8 cellular contexts compared by ENCODE assay signal in the genomic region with DNA sequence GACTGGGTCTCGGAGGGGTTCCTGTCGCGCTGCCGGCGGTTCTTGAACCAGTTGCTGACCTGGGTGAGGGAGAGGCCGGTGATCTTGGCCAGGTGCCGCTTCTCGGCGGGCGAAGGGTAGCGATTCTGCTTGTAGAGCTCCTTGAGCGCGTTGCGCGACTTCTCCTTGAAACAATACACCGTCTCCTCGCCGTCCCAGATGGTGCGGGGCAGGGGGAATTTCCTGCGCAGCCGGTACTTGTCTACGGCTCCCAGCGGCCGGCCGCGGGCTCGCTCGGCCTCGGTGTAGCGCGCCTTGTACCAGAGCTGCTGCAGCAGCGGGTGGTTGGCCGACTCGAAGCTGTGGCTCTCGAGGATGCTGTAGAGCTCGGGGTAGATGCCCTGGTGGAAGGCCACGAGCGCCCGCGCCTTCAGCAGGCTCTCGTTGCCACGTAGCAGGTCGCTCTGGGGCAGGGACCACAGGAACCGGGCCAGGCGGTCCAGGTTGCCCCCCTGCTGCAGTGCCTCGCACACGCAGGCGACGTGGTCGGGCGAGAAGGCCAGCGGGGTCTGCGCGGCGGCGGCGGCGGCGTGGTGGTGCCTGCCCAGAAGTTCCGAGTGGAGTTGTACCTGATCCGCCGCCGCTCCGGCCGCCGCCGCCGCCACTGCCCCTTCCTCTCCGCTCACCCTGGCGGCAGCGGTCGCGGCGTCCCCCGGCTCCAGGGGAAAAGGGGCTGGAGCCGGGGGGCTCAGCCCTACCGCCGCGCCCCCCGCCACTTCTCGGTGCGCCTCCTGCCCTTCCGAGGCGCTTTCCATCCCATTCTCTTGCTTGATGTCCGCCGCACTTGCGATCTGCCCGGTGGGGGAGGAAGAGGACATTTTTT. TPM values are rescaled to one million over a fixed set of nuclear protein-coding genes. Genes with fewer than 3 reads are reported as not detected.
DNase-seq lines count a peak whose midpoint lies in the region; ATAC-seq and TF ChIP-seq lines count a peak whose summit lies in the region.

No MANE protein-coding gene starts in this region.

- peak overlapping the region; percentile 86 for H3K4me2 ChIP-seq in mesendoderm (ENCODE audit: low read length)

- H3K9me3 ChIP-seq in CD4-positive, CD25-positive, alpha-beta regulatory T cell (ENCODE audit: control insufficient read depth in 2 of 2, low read length in 2 of 2) = no peaks in the 10 kb centered on the region
- no peaks in the 10 kb centered on the region for H3K9me3 ChIP-seq in effector memory CD4-positive, alpha-beta T cell (ENCODE audit: control insufficient read depth, low read length)
- H3K9me3 ChIP-seq in suprapubic skin = no peaks in the 10 kb centered on the region

- TF ChIP-seq CTCF in WI38 (IDR thresholded peaks at IDR 0.05; ENCODE audit: low read depth, low read length) = no peak
- TF ChIP-seq CTCF in suprapubic skin (IDR thresholded peaks at IDR 0.05) = no peak

- peaks cover 8% of the 10 kb centered on the region for H3K79me1 ChIP-seq in mesendoderm (ENCODE audit: low read length)

- no peak overlapping the region for H2BK120ac ChIP-seq in mesendoderm (ENCODE audit: low read depth, low read length)

- no peaks in the 10 kb centered on the region for H3K36me3 ChIP-seq in CD4-positive, CD25-positive, alpha-beta regulatory T cell (ENCODE audit: control insufficient read depth, insufficient read depth, low read length)
- H3K36me3 ChIP-seq in effector memory CD4-positive, alpha-beta T cell (ENCODE audit: control insufficient read depth, insufficient read depth, low read length) = no peaks in the 10 kb centered on the region
- H3K36me3 ChIP-seq in mesendoderm (ENCODE audit: control insufficient read depth, insufficient read depth, low read length) = peaks cover 1% of the 10 kb centered on the region
- no peaks in the 10 kb centered on the region for H3K36me3 ChIP-seq in suprapubic skin

- no peak for TF ChIP-seq EP300 in suprapubic skin (IDR thresholded peaks at IDR 0.05)

- no peak overlapping the region for H3K27ac ChIP-seq in CD4-positive, CD25-positive, alpha-beta regulatory T cell (ENCODE audit: insufficient read depth, low read length, poor library complexity, severe bottlenecking)
- H3K27ac ChIP-seq in effector memory CD4-positive, alpha-beta T cell (ENCODE audit: insufficient read depth, low read length, poor library complexity, severe bottlenecking) = no peak overlapping the region
- peak overlapping the region; percentile 91 for H3K27ac ChIP-seq in mesendoderm (ENCODE audit: low read depth, low read length)
- H3K27ac ChIP-seq in suprapubic skin = no peak overlapping the region

- peaks cover 6 to 33% (median 12%) of the 10 kb centered on the region in 4 donors for H3K4me1 Mint-ChIP-seq in CD4-positive, CD25-positive, alpha-beta regulatory T cell

- TF ChIP-seq POLR2A in suprapubic skin (IDR thresholded peaks at IDR 0.05) = no peak

- no peak overlapping the region for H4K5ac ChIP-seq in mesendoderm (ENCODE audit: low read length)

- no peak overlapping the region for H3K27ac Mint-ChIP-seq in CD4-positive, CD25-positive, alpha-beta regulatory T cell

- no peak overlapping the region for H4K8ac ChIP-seq in mesendoderm (ENCODE audit: low read depth, low read length)

- peak overlapping the region; percentile 61 for H3K4me3 ChIP-seq in CD4-positive, CD25-positive, alpha-beta regulatory T cell (ENCODE audit: low read depth, low read length)
- H3K4me3 ChIP-seq in WI38 (ENCODE audit: low read depth, low read length) (peak overlapping the region; percentile 93), mesendoderm (ENCODE audit: low read length) (peak overlapping the region; percentile 49), suprapubic skin (peak overlapping the region; percentile 57)
- H3K4me3 ChIP-seq in effector memory CD4-positive, alpha-beta T cell (ENCODE audit: insufficient read depth, low read depth, low read length, poor library complexity, severe bottlenecking) = peak overlapping the region; percentile 75

- peak overlapping the region; percentile 98 for H3K4ac ChIP-seq in mesendoderm (ENCODE audit: low read depth, low read length)

- in situ Hi-C loops in KBM-7 (cut with MboI; ENCODE audit: low pct_unique_long_range_greater_than_20kb, low sequenced_read_pairs) = no loop called here

- peak overlapping the region; percentile 90 for H2BK5ac ChIP-seq in mesendoderm (ENCODE audit: low read length)

- peak overlapping the region; percentile 98 for H3K56ac ChIP-seq in mesendoderm (ENCODE audit: low read length)

- H3K79me2 ChIP-seq in mesendoderm (ENCODE audit: control insufficient read depth, insufficient read depth, low read length) = peaks cover 29% of the 10 kb centered on the region

- H3K27me3 Mint-ChIP-seq in CD4-positive, CD25-positive, alpha-beta regulatory T cell = peaks cover 77% of the 10 kb centered on the region

- DNase-seq in CD4-positive, CD25-positive, alpha-beta regulatory T cell = peak in 2 of 3 donors; percentile 21 to 46
- DNase-seq in KBM-7 = peak; percentile 56
- no peak for DNase-seq in effector memory CD4-positive, alpha-beta T cell
- peak; percentile 81 for DNase-seq in mesendoderm
- peak in 1 of 2 donors; percentile 64 for DNase-seq in suprapubic skin (ENCODE audit: low spot score in 2 of 2)

- H2AK5ac ChIP-seq in mesendoderm (ENCODE audit: low read length) = no peak overlapping the region

- H3K9ac ChIP-seq in mesendoderm (ENCODE audit: low read length) = peak overlapping the region; percentile 93

- peaks cover 33% of the 10 kb centered on the region for H3K4me1 ChIP-seq in CD4-positive, CD25-positive, alpha-beta regulatory T cell (ENCODE audit: control insufficient read depth, insufficient read depth, low read length, poor library complexity, severe bottlenecking)
- peaks cover 27% of the 10 kb centered on the region for H3K4me1 ChIP-seq in effector memory CD4-positive, alpha-beta T cell (ENCODE audit: control insufficient read depth, insufficient read depth, low read length, poor library complexity, severe bottlenecking)
- peaks cover 11% of the 10 kb centered on the region for H3K4me1 ChIP-seq in mesendoderm (ENCODE audit: control insufficient read depth, low read depth, low read length)
- peaks cover 34% of the 10 kb centered on the region for H3K4me1 ChIP-seq in suprapubic skin

- no CpG with 5 or more reads among the region's 88 CpGs for WGBS in mesendoderm (ENCODE audit: extremely low coverage, insufficient coverage, low lambda C conversion rate)
- 1% methylated on average over 36 of the region's 88 CpGs for WGBS in suprapubic skin

- peaks cover 53% of the 10 kb centered on the region for H3K27me3 ChIP-seq in CD4-positive, CD25-positive, alpha-beta regulatory T cell (ENCODE audit: control insufficient read depth, insufficient read depth, low read length)
- H3K27me3 ChIP-seq in effector memory CD4-positive, alpha-beta T cell (replicated peaks; ENCODE audit: control insufficient read depth, insufficient read depth, low read length, poor library complexity, severe bottlenecking) = peaks cover 43% of the 10 kb centered on the region
- H3K27me3 ChIP-seq in mesendoderm (ENCODE audit: insufficient read depth, low read length, poor library complexity) (no peaks in the 10 kb centered on the region), suprapubic skin (peaks cover 66% of the 10 kb centered on the region)

- H3K9me3 Mint-ChIP-seq in CD4-positive, CD25-positive, alpha-beta regulatory T cell = peaks cover 0 to 7% (median 0%) of the 10 kb centered on the region in 7 donors

- H2BK15ac ChIP-seq in mesendoderm (replicated peaks; ENCODE audit: low read depth) = peak overlapping the region; percentile 48

- peak overlapping the region; percentile 75 for H3K18ac ChIP-seq in mesendoderm (ENCODE audit: low read length)

- peak overlapping the region; percentile 99 for H3K23ac ChIP-seq in mesendoderm (ENCODE audit: low read length)

- ATAC-seq in CD4-positive, CD25-positive, alpha-beta regulatory T cell (ENCODE audit: low read depth in 2 of 2) = peak; percentile 16 to 30
- ATAC-seq in GM19397 (IDR thresholded peaks at IDR 0.05; ENCODE audit: unreplicated experiment) = peak; percentile 49
- no peak for ATAC-seq in GM19395 (IDR thresholded peaks at IDR 0.05; ENCODE audit: unreplicated experiment)

- H3K36me3 Mint-ChIP-seq in CD4-positive, CD25-positive, alpha-beta regulatory T cell = no peaks in the 10 kb centered on the region

- peak overlapping the region; percentile 71 to 89 (median 80) for H3K4me3 Mint-ChIP-seq in CD4-positive, CD25-positive, alpha-beta regulatory T cell

RNA-seq across cellular contexts. Expression of a gene that starts 0.7 kb away (rescaled TPM):
- total RNA-seq in CD4-positive, CD25-positive, alpha-beta regulatory T cell = not detected
- not detected for polyA plus RNA-seq in CD4-positive, CD25-positive, alpha-beta regulatory T cell
- 9.6 TPM for polyA plus RNA-seq in mesendoderm (2013, experiment 1 of 2)
- polyA plus RNA-seq in mesendoderm (2013, experiment 2 of 2) = 9.8 TPM
- 1 to 10 TPM in 1 of 4 donors, under 1 TPM in 3; 0.60 to 1.2 (median 0.75) TPM for total RNA-seq in suprapubic skin

RNA-seq across cellular contexts. Expression of a gene that starts 11.1 kb away (rescaled TPM):
- 17.0 TPM for total RNA-seq in CD4-positive, CD25-positive, alpha-beta regulatory T cell
- polyA plus RNA-seq in CD4-positive, CD25-positive, alpha-beta regulatory T cell = 10 to 100 TPM; 12.6 to 22.0 (median 14.5) TPM
- polyA plus RNA-seq in mesendoderm (2013, experiment 1 of 2) = 57.7 TPM
- 62.5 TPM for polyA plus RNA-seq in mesendoderm (2013, experiment 2 of 2)
- 10 to 100 TPM; 13.1 to 38.8 (median 22.0) TPM for total RNA-seq in suprapubic skin

Comparison
In these comparisons a context has a peak if more than half of its experiments do, and no peak if none do; other contexts are left out.
1. DNase-seq: peak in CD4-positive, CD25-positive, alpha-beta regulatory T cell (2 of 3), KBM-7 (single experiment) and mesendoderm (single experiment); none in effector memory CD4-positive, alpha-beta T cell (0 of 3).
2. Peak in every context shown above with its lines, with median percentiles within 50 percentile points of each other: H3K4me3 ChIP-seq.